In the genomic region with DNA sequence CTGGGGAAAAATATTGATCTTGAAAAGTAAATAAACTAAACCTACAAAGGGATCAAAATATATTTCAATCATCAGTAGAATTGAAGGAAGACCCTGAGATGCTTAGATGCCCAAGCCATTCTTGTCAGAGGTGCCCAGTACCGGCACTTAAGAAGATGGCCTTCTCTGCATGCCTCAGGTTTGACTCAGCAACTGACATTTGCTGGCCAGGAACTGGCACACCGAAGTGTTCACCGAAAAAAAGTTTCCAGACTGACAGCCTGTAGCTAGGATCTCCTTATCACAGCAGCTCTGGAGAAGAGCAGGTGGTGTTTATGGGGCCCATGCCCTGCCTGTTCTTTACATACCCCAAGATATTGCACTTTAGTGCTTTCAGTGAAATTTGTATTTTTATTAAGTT, we compare ENCODE assay signal across 27 cellular contexts.
DNase-seq lines count a peak whose midpoint lies in the region; ATAC-seq, FAIRE-seq and TF ChIP-seq lines count a peak whose summit lies in the region.
"Had no signal": no experiment of that assay in that cellular context is flagged by ENCODE, and none has a peak within 500 bp of the region (broad histone marks: within the 10 kb centered on the region; RNA-seq: fewer than 3 reads in every experiment).

No MANE protein-coding gene starts in this region.

- intact Hi-C loops in left ventricle myocardium inferior (cut with micrococcal nuclease) (no loop called here), heart right ventricle (cut with DNase I) (no loop called here)

- TF ChIP-seq POLR2A in gastroesophageal sphincter (IDR thresholded peaks at IDR 0.05), result no peak

- H3K36me3 ChIP-seq in left ventricle myocardium inferior (no peaks in the 10 kb centered on the region), heart right ventricle (no peaks in the 10 kb centered on the region), gastroesophageal sphincter (no peaks in the 10 kb centered on the region)
- H3K36me3 ChIP-seq: esophagus squamous epithelium, neutrophil, SJCRH30, upper lobe of right lung had no signal

- no peak for TF ChIP-seq EP300 in gastroesophageal sphincter (IDR thresholded peaks at IDR 0.05)

- 67 to 77% methylated on average over 3 of the region's 3 CpGs for WGBS in heart right ventricle, 2 donors
- 55 to 59% methylated on average over 3 of the region's 3 CpGs for WGBS in gastroesophageal sphincter (ENCODE audit: low coverage in 1 of 2), 2 donors

- TF ChIP-seq CTCF in left ventricle myocardium inferior (IDR thresholded peaks at IDR 0.05; ENCODE audit: borderline replicate concordance) (no peak), heart right ventricle (IDR thresholded peaks at IDR 0.05) (no peak), fibroblast of mammary gland (conservative IDR thresholded peaks at IDR 0.05; ENCODE audit: control insufficient read depth, insufficient read depth, low read depth, low read length) (no peak), gastroesophageal sphincter (IDR thresholded peaks at IDR 0.05) (no peak)

- no peak for ATAC-seq in heart right ventricle
- peak; percentile 83 for ATAC-seq in SK-N-SH treated with all-trans-retinoic acid at 6 μM for 48 hours
- ATAC-seq in gastroesophageal sphincter, result no peak
- ATAC-seq: activated CD4-positive, alpha-beta T cell treated with anti-CD3 and anti-CD28 coated beads for 36 hours; GM12878; psoas muscle; upper lobe of right lung had no signal

- no peaks in the 10 kb centered on the region for H3K27me3 ChIP-seq in left ventricle myocardium inferior (ENCODE audit: low read depth)
- no peaks in the 10 kb centered on the region for H3K27me3 ChIP-seq in heart right ventricle
- H3K27me3 ChIP-seq in gastroesophageal sphincter, result no peaks in the 10 kb centered on the region
- H3K27me3 ChIP-seq: esophagus squamous epithelium, neutrophil, SJCRH30, upper lobe of right lung had no signal

- H3K9me3 ChIP-seq in left ventricle myocardium inferior (replicated peaks) (peaks cover 16% of the 10 kb centered on the region), heart right ventricle (peaks cover 0 to 11% (median 0%) of the 10 kb centered on the region in 11 donors), gastroesophageal sphincter (peaks cover 0 to 7% (median 0%) of the 10 kb centered on the region in 3 donors)
- H3K9me3 ChIP-seq: esophagus squamous epithelium, neutrophil, psoas muscle, SJCRH30, upper lobe of right lung had no signal

- H3K4me1 ChIP-seq in left ventricle myocardium inferior (peaks cover 9% of the 10 kb centered on the region), heart right ventricle (peaks cover 0 to 15% (median 13%) of the 10 kb centered on the region in 9 donors), gastroesophageal sphincter (peaks cover 0 to 24% (median 5%) of the 10 kb centered on the region in 3 donors)
- H3K4me1 ChIP-seq: psoas muscle, upper lobe of right lung had no signal

- DNase-seq in left ventricle myocardium inferior (no peak), heart right ventricle (no peak), fibroblast of mammary gland (ENCODE audit: low read depth) (peak; percentile 39), urothelium cell line (ENCODE audit: low spot score) (peak; percentile 41), MV-4-11 (lab: John Stamatoyannopoulos, UW) (no peak), NCI-H345 treated with DMSO at 0.1 percent for 48 hours (lab: John Stamatoyannopoulos, UW; ENCODE audit: unreplicated experiment) (no peak)
- DNase-seq: 8988T; activated CD4-positive, alpha-beta T cell treated with anti-CD3 and anti-CD28 coated beads for 36 hours; activated T-cell treated with anti-CD3 and anti-CD28 coated beads, Interleukin-2, amount 50 U/mL, for 24 hours; CD8-positive, alpha-beta memory T cell; cortex of kidney; DMS53; endodermal cell; esophagus squamous epithelium; glutamatergic neuron; H7; NCI-H1417 treated with DMSO at 0.1 percent for 48 hours; NCI-H524; psoas muscle; SJCRH30; stimulated activated CD4-positive, alpha-beta T cell treated with anti-CD3 and anti-CD28 coated beads, Interleukin-1b, Interleukin-23, amount 100 ng/mL, for 48 hours; upper lobe of right lung had no signal

- peak; percentile 23 for FAIRE-seq in urothelium cell line (lab: Jason Lieb, UNC)
- FAIRE-seq: GM12878, RCC 7860 had no signal

- peak overlapping the region; percentile 39 for H3K27ac ChIP-seq in left ventricle myocardium inferior (replicated peaks)
- peak overlapping the region in 4 of 10 donors; percentile 26 to 71 (median 62) for H3K27ac ChIP-seq in heart right ventricle
- no peak overlapping the region for H3K27ac ChIP-seq in gastroesophageal sphincter
- H3K27ac ChIP-seq: esophagus squamous epithelium, neutrophil, psoas muscle, SJCRH30, upper lobe of right lung had no signal

- H3K4me3 ChIP-seq in left ventricle myocardium inferior (no peak overlapping the region), heart right ventricle (no peak overlapping the region), fibroblast of mammary gland (ENCODE audit: control insufficient read depth, low read depth, low read length) (no peak overlapping the region), gastroesophageal sphincter (no peak overlapping the region)
- H3K4me3 ChIP-seq: esophagus squamous epithelium, GM12878, psoas muscle, SJCRH30, upper lobe of right lung had no signal

TF ChIP-seq in SK-N-SH treated with all-trans-retinoic acid at 6 μM for 48 hours, 23 proteins besides CTCF, POLR2A, EP300 and RAD21:
- TF ChIP-seq RARB (CRISPR knock-in tag; IDR thresholded peaks at IDR 0.05), result no peak
- TF ChIP-seq ARNTL (CRISPR knock-in tag; IDR thresholded peaks at IDR 0.05; ENCODE audit: borderline replicate concordance, low read depth), result no peak
- no peak for TF ChIP-seq CSDC2 (CRISPR knock-in tag; IDR thresholded peaks at IDR 0.05)
- TF ChIP-seq ZFP30 (CRISPR knock-in tag; IDR thresholded peaks at IDR 0.05), result no peak
- TF ChIP-seq, protein P1, sequence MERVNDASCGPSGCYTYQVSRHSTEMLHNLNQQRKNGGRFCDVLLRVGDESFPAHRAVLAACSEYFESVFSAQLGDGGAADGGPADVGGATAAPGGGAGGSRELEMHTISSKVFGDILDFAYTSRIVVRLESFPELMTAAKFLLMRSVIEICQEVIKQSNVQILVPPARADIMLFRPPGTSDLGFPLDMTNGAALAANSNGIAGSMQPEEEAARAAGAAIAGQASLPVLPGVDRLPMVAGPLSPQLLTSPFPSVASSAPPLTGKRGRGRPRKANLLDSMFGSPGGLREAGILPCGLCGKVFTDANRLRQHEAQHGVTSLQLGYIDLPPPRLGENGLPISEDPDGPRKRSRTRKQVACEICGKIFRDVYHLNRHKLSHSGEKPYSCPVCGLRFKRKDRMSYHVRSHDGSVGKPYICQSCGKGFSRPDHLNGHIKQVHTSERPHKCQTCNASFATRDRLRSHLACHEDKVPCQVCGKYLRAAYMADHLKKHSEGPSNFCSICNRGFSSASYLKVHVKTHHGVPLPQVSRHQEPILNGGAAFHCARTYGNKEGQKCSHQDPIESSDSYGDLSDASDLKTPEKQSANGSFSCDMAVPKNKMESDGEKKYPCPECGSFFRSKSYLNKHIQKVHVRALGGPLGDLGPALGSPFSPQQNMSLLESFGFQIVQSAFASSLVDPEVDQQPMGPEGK (CRISPR knock-in tag; IDR thresholded peaks at IDR 0.05; ENCODE audit: borderline replicate concordance), result no peak
- no peak for TF ChIP-seq ZNF8 (CRISPR knock-in tag; IDR thresholded peaks at IDR 0.05)
- no peak for TF ChIP-seq SNAI2 (CRISPR knock-in tag; IDR thresholded peaks at IDR 0.05)

Comparison
In these comparisons a context has a peak if more than half of its experiments do, and no peak if none do; other contexts are left out.
1. DNase-seq: peak in fibroblast of mammary gland (single experiment) and urothelium cell line (single experiment); none in left ventricle myocardium inferior (single experiment), heart right ventricle (0 of 2), MV-4-11 (single experiment) and NCI-H345 treated with DMSO at 0.1 percent for 48 hours (single experiment).